In the genomic region with DNA sequence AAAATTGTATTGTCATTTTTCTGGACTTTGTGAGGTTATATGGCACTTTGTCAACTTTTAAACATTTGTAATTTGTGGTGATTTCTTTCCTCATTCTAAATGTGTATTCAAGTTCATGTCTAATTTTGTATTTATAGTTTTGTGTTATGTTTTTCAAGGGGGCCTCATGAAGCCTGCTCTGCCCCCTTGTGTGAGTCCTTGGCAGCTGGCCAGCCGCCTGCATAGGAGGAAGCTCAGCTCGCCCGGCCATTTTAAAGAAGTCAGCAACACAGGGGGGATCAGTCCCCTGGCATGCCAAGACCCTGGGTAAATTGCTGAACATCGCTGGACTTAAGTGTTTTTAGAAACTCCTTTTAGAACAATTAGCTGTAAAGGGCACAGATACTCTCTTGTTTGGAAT, we compare ENCODE assay signal across 23 cellular contexts.
"Had no signal": no experiment of that assay in that cellular context is flagged by ENCODE, and none has a peak within 500 bp of the region (broad histone marks: within the 10 kb centered on the region; RNA-seq: fewer than 3 reads in every experiment).

No MANE protein-coding gene starts in this region.

- H3K27me3 Mint-ChIP-seq: activated B cell treated with CpG ODN at 0.5 μM for 24 hours; activated CD4-positive, alpha-beta T cell treated with anti-CD3 and anti-CD28 coated beads for 36 hours; activated T-cell treated with anti-CD3 and anti-CD28 coated beads, Interleukin-2, amount 50 U/mL, for 24 hours; activated T-helper 17 cell treated with anti-CD3 and anti-CD28 coated beads, Interleukin-2, amount 50 U/mL, for 72 hours; stimulated activated naive B cell treated with anti-CD40 and anti-IgM and Interleukin-4, amounts not matched to agents 10 μg/mL and 1 μg/mL and 100 μg/mL, for 72 hours had no signal

- H3K27ac ChIP-seq: neural progenitor cell, sigmoid colon, transverse colon, uterus had no signal

- H3K4me1 Mint-ChIP-seq: activated B cell treated with CpG ODN at 0.5 μM for 24 hours had no signal

- H3K27ac Mint-ChIP-seq: activated B cell treated with CpG ODN at 0.5 μM for 24 hours; activated CD4-positive, alpha-beta T cell treated with anti-CD3 and anti-CD28 coated beads for 36 hours; activated naive CD4-positive, alpha-beta T cell treated with anti-CD3 and anti-CD28 coated beads, Interleukin-2, amount 50 U/mL, for 72 hours; activated T-cell treated with anti-CD3 and anti-CD28 coated beads, Interleukin-2, amount 50 U/mL, for 24 hours; activated T-helper 17 cell treated with anti-CD3 and anti-CD28 coated beads, Interleukin-2, amount 50 U/mL, for 72 hours; neural progenitor cell; stimulated activated naive B cell treated with anti-CD40 and anti-IgM and Interleukin-4, amounts not matched to agents 10 μg/mL and 1 μg/mL and 100 μg/mL, for 72 hours had no signal

- ATAC-seq: activated CD4-positive, alpha-beta T cell treated with anti-CD3 and anti-CD28 coated beads for 36 hours; activated naive CD4-positive, alpha-beta T cell treated with anti-CD3 and anti-CD28 coated beads, Interleukin-2, amount 50 U/mL, for 72 hours; activated T-helper 17 cell treated with anti-CD3 and anti-CD28 coated beads, Interleukin-2, amount 50 U/mL, for 72 hours; esophagus mucosa; stimulated activated naive B cell treated with anti-CD40 and anti-IgM and Interleukin-4, amounts not matched to agents 10 μg/mL and 1 μg/mL and 100 μg/mL, for 72 hours had no signal

- H3K9me3 Mint-ChIP-seq: activated B cell treated with CpG ODN at 0.5 μM for 24 hours; activated naive CD4-positive, alpha-beta T cell treated with anti-CD3 and anti-CD28 coated beads, Interleukin-2, amount 50 U/mL, for 72 hours; activated T-cell treated with anti-CD3 and anti-CD28 coated beads, Interleukin-2, amount 50 U/mL, for 24 hours; activated T-helper 17 cell treated with anti-CD3 and anti-CD28 coated beads, Interleukin-2, amount 50 U/mL, for 72 hours; neural progenitor cell; stimulated activated naive B cell treated with anti-CD40 and anti-IgM and Interleukin-4, amounts not matched to agents 10 μg/mL and 1 μg/mL and 100 μg/mL, for 72 hours had no signal

- H3K36me3 Mint-ChIP-seq: activated naive CD4-positive, alpha-beta T cell treated with anti-CD3 and anti-CD28 coated beads, Interleukin-2, amount 50 U/mL, for 72 hours; brain; neural progenitor cell; stimulated activated naive B cell treated with anti-CD40 and anti-IgM and Interleukin-4, amounts not matched to agents 10 μg/mL and 1 μg/mL and 100 μg/mL, for 72 hours had no signal

- H3K4me3 Mint-ChIP-seq: activated B cell treated with CpG ODN at 0.5 μM for 24 hours; activated CD4-positive, alpha-beta T cell treated with anti-CD3 and anti-CD28 coated beads for 36 hours; activated T-cell treated with anti-CD3 and anti-CD28 coated beads, Interleukin-2, amount 50 U/mL, for 24 hours; activated T-helper 17 cell treated with anti-CD3 and anti-CD28 coated beads, Interleukin-2, amount 50 U/mL, for 72 hours; brain; stimulated activated naive B cell treated with anti-CD40 and anti-IgM and Interleukin-4, amounts not matched to agents 10 μg/mL and 1 μg/mL and 100 μg/mL, for 72 hours had no signal

- DNase-seq: activated B cell treated with CpG ODN at 0.5 μM for 24 hours; activated CD4-positive, alpha-beta T cell treated with anti-CD3 and anti-CD28 coated beads for 36 hours; activated CD4-positive, alpha-beta T cell treated with anti-CD3 and anti-CD28 coated beads, Interleukin-2, amount 50 U/mL, for 4 hours; activated CD8-positive, alpha-beta memory T cell treated with anti-CD3 and anti-CD28 coated beads, Interleukin-2, amount 50 U/mL, for 4 hours; activated T-cell treated with anti-CD3 and anti-CD28 coated beads, Interleukin-2, amount 50 U/mL, for 24 hours; aorta; central memory CD4-positive, alpha-beta T cell; dermis blood vessel endothelial cell; effector CD8-positive, alpha-beta T cell; foreskin melanocyte; glutamatergic neuron; hypothalamus; retina; sigmoid colon; stimulated activated CD4-positive, alpha-beta T cell treated with anti-CD3 and anti-CD28 coated beads, Interleukin-15, amount 100 ng/mL, for 24 hours; stimulated activated naive B cell treated with anti-CD40 and anti-IgM and Interleukin-4, amounts not matched to agents 10 μg/mL and 1 μg/mL and 100 μg/mL, for 72 hours; transverse colon; uterus had no signal
